Comparison of ENCODE assay signal across 10 cellular contexts in genomic region chr1:204637985-204638356, GRCh38. TPM values are rescaled to one million over a fixed set of nuclear protein-coding genes. Genes with fewer than 3 reads are reported as not detected.
DNase-seq lines count a peak whose midpoint lies in the region; ATAC-seq, FAIRE-seq and TF ChIP-seq lines count a peak whose summit lies in the region.
"Had no signal": no experiment of that assay in that cellular context is flagged by ENCODE, and none has a peak within 500 bp of the region (broad histone marks: within the 10 kb centered on the region; RNA-seq: fewer than 3 reads in every experiment).

No MANE protein-coding gene starts in this region.

- FAIRE-seq in RCC 7860 (lab: Jason Lieb, UNC): no peak

- peak overlapping the region; percentile 91 for H3K27ac ChIP-seq in neuronal stem cell (replicated peaks; ENCODE audit: low read length)
- H3K27ac ChIP-seq: ascending aorta had no signal

- H3K23ac ChIP-seq in neuronal stem cell (ENCODE audit: low read depth, low read length, poor library complexity): no peak overlapping the region

- H3K79me1 ChIP-seq in neuronal stem cell (ENCODE audit: low read depth, low read length): no peaks in the 10 kb centered on the region

- no peak overlapping the region for H3K9ac ChIP-seq in neuronal stem cell (ENCODE audit: low read depth, low read length, poor library complexity)

- H3K14ac ChIP-seq in neuronal stem cell (ENCODE audit: low read length): no peak overlapping the region

- no peak overlapping the region for H3K4ac ChIP-seq in neuronal stem cell (ENCODE audit: low read length)

- no peak overlapping the region for H2BK15ac ChIP-seq in neuronal stem cell (ENCODE audit: low read length)

- no peak for TF ChIP-seq CTCF in fibroblast of mammary gland (conservative IDR thresholded peaks at IDR 0.05; ENCODE audit: control insufficient read depth, insufficient read depth, low read depth, low read length)

- H3K27me3 ChIP-seq in neuronal stem cell (ENCODE audit: control insufficient read depth in 3 of 3, insufficient read depth in 3 of 3, low read depth in 1 of 3, low read length in 3 of 3): peaks cover 0 to 9% (median 0%) of the 10 kb centered on the region in 3 experiments
- H3K27me3 ChIP-seq: ascending aorta had no signal

- H3K4me2 ChIP-seq in neuronal stem cell (ENCODE audit: insufficient read depth, low read length, poor library complexity, severe bottlenecking): no peak overlapping the region

- H3K18ac ChIP-seq in neuronal stem cell (ENCODE audit: low read length): peak overlapping the region; percentile 74

- H2BK5ac ChIP-seq in neuronal stem cell (ENCODE audit: low read length): no peak overlapping the region

- no CpG with 5 or more reads among the region's 12 CpGs for WGBS in neuronal stem cell (ENCODE audit: extremely low coverage in 2 of 2, insufficient read length in 2 of 2, insufficient replicate concordance in 1 of 2), 2 donors

- H3K36me3 ChIP-seq in neuronal stem cell (replicated peaks in 1 of 2; ENCODE audit: control insufficient read depth in 2 of 2, insufficient read depth in 2 of 2, low read length in 2 of 2): no peaks in the 10 kb centered on the region
- H3K36me3 ChIP-seq: ascending aorta had no signal

- no peaks in the 10 kb centered on the region for H3K9me3 ChIP-seq in neuronal stem cell (replicated peaks in 1 of 2; ENCODE audit: control insufficient read depth in 2 of 2, insufficient read depth in 1 of 2, low read depth in 1 of 2, low read length in 2 of 2)
- H3K9me3 ChIP-seq: ascending aorta had no signal

- no peak overlapping the region for H2AK5ac ChIP-seq in neuronal stem cell (ENCODE audit: low read depth, low read length)

- no peak overlapping the region for H3K4me3 ChIP-seq in fibroblast of mammary gland (ENCODE audit: control insufficient read depth, low read depth, low read length)
- peak overlapping the region in 1 of 2 donors; percentile 36 for H3K4me3 ChIP-seq in neuronal stem cell (ENCODE audit: low read length in 2 of 2)
- H3K4me3 ChIP-seq: ascending aorta had no signal

- H4K91ac ChIP-seq in neuronal stem cell (ENCODE audit: low read depth, low read length, poor library complexity): no peak overlapping the region

- H4K8ac ChIP-seq in neuronal stem cell (ENCODE audit: low read depth, low read length): no peak overlapping the region

- H2AFZ ChIP-seq in neuronal stem cell (ENCODE audit: low read length): peak overlapping the region; percentile 88

- peak; percentile 46 for DNase-seq in ELF-1 (ENCODE audit: low read depth, low spot score)
- peak; percentile 41 to 76 for DNase-seq in NCI-H446 (lab: John Stamatoyannopoulos, UW)
- peak; percentile 48 for DNase-seq in fibroblast of mammary gland (ENCODE audit: low read depth)
- DNase-seq in neuronal stem cell (ENCODE audit: low spot score): peak; percentile 26
- DNase-seq in RCC 7860 (ENCODE audit: low spot score): no peak
- DNase-seq: NK-92 treated with Interleukin-12 subunit alpha and Interleukin-12 subunit beta, amount 100 ng/mL, for 24 hours had no signal

- no peak overlapping the region for H2BK12ac ChIP-seq in neuronal stem cell (ENCODE audit: low read length)

- H3K4me1 ChIP-seq in neuronal stem cell (ENCODE audit: control insufficient read depth in 2 of 2, insufficient read depth in 1 of 2, low read depth in 1 of 2, low read length in 2 of 2): peaks cover 8 to 9% of the 10 kb centered on the region in 2 donors
- H3K4me1 ChIP-seq: ascending aorta had no signal

- no peak for ATAC-seq in HG03139 (IDR thresholded peaks at IDR 0.05; ENCODE audit: unreplicated experiment)
- no peak for ATAC-seq in GM18858 (IDR thresholded peaks at IDR 0.05; ENCODE audit: unreplicated experiment)
- no peak for ATAC-seq in HG02938 (IDR thresholded peaks at IDR 0.05; ENCODE audit: unreplicated experiment)

- no peak overlapping the region for H2BK120ac ChIP-seq in neuronal stem cell (ENCODE audit: low read depth, low read length)

RNA-seq across cellular contexts. Expression of gene LRRN2, which starts 47.6 kb away (rescaled TPM):
- 7.0 TPM for polyA plus RNA-seq in neuronal stem cell (2013, experiment 1 of 2)
- polyA plus RNA-seq in neuronal stem cell (2013, experiment 2 of 2): 7.3 TPM
